In the genomic region with DNA sequence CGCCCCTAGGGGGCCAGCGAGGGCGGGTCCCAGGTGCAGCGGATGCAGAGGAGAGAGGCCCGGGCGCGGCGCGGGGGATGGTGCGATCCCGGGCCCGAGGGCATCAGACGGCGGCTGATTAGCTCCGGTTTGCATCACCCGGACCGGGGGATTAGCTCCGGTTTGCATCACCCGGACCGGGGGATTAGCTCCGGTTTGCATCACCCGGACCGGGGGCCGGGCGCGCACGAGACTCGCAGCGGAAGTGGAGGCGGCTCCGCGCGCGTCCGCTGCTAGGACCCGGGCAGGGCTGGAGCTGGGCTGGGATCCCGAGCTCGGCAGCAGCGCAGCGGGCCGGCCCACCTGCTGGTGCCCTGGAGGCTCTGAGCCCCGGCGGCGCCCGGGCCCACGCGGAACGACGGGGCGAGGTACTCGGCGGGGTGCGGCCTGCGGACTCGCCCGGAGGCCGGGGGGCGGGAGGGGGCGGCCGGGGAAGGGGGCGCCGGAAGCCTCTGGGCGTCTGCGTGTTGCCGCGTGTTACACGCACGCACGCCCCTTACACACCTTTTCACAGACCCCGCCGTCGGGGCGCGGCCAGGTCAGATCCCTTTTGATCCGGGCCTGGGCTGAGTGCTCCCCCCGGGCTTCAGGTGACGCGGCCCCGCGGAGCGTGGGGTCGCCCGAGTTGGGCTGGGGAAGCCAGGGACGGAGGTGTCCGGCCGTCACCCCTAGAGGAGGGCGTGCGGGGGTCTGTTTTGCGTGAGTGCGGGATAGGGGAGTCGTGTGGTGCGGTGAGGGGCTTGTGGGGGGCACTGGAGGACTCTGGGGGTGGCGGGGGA, we compare ENCODE assay signal across 1 cellular context.
TF ChIP-seq lines count a peak whose summit lies in the region.

No MANE protein-coding gene starts in this region.

TF ChIP-seq in K562, 482 proteins besides CTCF, POLR2A, EP300 and RAD21 (continued from another document and continues in another):
- TF ChIP-seq ZBTB1 (CRISPR knock-in tag; IDR thresholded peaks at IDR 0.05; ENCODE audit: borderline replicate concordance, low read depth), result no peak; the same call in 1 of the 2 replicates
- TF ChIP-seq BACH1 (tag; IDR thresholded peaks at IDR 0.05), result no peak
- TF ChIP-seq ZNF696 (CRISPR knock-in tag; conservative IDR thresholded peaks at IDR 0.05), result no peak
- peak; percentile 49 for TF ChIP-seq TAL1 (IDR thresholded peaks at IDR 0.05)
- TF ChIP-seq ZNF79 (CRISPR knock-in tag; IDR thresholded peaks at IDR 0.05; ENCODE audit: low read depth), result no peak
- TF ChIP-seq, protein P1, sequence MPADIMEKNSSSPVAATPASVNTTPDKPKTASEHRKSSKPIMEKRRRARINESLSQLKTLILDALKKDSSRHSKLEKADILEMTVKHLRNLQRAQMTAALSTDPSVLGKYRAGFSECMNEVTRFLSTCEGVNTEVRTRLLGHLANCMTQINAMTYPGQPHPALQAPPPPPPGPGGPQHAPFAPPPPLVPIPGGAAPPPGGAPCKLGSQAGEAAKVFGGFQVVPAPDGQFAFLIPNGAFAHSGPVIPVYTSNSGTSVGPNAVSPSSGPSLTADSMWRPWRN (IDR thresholded peaks at IDR 0.05; ENCODE audit: low read depth), result no peak
- no peak for TF ChIP-seq SIRT6 (IDR thresholded peaks at IDR 0.05; ENCODE audit: low read depth, low read length)
- TF ChIP-seq LARP7 (IDR thresholded peaks at IDR 0.05), result peak; percentile 52; the same call in 1 of the 2 replicates
- 0 out of 2 replicates have a peak, but pooled peaks have one; percentile 6 for TF ChIP-seq MECOM (CRISPR knock-in tag; IDR thresholded peaks at IDR 0.05)
- no peak for TF ChIP-seq XRCC5 (IDR thresholded peaks at IDR 0.05; ENCODE audit: low read depth, low read length)
- TF ChIP-seq PYGO2 (tag; IDR thresholded peaks at IDR 0.05), result no peak
- no peak for TF ChIP-seq RBM39 (optimal IDR thresholded peaks at IDR 0.05; ENCODE audit: low read depth, low read length)
- peak; percentile 93 for TF ChIP-seq BHLHE40 (IDR thresholded peaks at IDR 0.05; ENCODE audit: low read length)
- TF ChIP-seq KLF16 (IDR thresholded peaks at IDR 0.05), result peak; percentile 31; the same call in 1 of the 2 replicates
- TF ChIP-seq, protein P2, sequence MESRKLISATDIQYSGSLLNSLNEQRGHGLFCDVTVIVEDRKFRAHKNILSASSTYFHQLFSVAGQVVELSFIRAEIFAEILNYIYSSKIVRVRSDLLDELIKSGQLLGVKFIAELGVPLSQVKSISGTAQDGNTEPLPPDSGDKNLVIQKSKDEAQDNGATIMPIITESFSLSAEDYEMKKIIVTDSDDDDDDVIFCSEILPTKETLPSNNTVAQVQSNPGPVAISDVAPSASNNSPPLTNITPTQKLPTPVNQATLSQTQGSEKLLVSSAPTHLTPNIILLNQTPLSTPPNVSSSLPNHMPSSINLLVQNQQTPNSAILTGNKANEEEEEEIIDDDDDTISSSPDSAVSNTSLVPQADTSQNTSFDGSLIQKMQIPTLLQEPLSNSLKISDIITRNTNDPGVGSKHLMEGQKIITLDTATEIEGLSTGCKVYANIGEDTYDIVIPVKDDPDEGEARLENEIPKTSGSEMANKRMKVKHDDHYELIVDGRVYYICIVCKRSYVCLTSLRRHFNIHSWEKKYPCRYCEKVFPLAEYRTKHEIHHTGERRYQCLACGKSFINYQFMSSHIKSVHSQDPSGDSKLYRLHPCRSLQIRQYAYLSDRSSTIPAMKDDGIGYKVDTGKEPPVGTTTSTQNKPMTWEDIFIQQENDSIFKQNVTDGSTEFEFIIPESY (CRISPR knock-in tag; IDR thresholded peaks at IDR 0.05), result peak; percentile 72; the same call in 1 of the 2 replicates
- TF ChIP-seq, protein P3, sequence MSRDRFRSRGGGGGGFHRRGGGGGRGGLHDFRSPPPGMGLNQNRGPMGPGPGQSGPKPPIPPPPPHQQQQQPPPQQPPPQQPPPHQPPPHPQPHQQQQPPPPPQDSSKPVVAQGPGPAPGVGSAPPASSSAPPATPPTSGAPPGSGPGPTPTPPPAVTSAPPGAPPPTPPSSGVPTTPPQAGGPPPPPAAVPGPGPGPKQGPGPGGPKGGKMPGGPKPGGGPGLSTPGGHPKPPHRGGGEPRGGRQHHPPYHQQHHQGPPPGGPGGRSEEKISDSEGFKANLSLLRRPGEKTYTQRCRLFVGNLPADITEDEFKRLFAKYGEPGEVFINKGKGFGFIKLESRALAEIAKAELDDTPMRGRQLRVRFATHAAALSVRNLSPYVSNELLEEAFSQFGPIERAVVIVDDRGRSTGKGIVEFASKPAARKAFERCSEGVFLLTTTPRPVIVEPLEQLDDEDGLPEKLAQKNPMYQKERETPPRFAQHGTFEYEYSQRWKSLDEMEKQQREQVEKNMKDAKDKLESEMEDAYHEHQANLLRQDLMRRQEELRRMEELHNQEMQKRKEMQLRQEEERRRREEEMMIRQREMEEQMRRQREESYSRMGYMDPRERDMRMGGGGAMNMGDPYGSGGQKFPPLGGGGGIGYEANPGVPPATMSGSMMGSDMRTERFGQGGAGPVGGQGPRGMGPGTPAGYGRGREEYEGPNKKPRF (IDR thresholded peaks at IDR 0.05; ENCODE audit: low read depth, low read length), result no peak
- TF ChIP-seq NFE2L1 (tag; IDR thresholded peaks at IDR 0.05; ENCODE audit: borderline replicate concordance, low read depth), result no peak
- no peak for TF ChIP-seq FOXA1 (IDR thresholded peaks at IDR 0.05; ENCODE audit: borderline replicate concordance)
- TF ChIP-seq MTA1 (IDR thresholded peaks at IDR 0.05; ENCODE audit: borderline replicate concordance), result 0 out of 2 replicates have a peak, but pooled peaks have one; percentile 17
- no peak for TF ChIP-seq KAT8 (IDR thresholded peaks at IDR 0.05; ENCODE audit: low read depth)
- TF ChIP-seq, protein P4, sequence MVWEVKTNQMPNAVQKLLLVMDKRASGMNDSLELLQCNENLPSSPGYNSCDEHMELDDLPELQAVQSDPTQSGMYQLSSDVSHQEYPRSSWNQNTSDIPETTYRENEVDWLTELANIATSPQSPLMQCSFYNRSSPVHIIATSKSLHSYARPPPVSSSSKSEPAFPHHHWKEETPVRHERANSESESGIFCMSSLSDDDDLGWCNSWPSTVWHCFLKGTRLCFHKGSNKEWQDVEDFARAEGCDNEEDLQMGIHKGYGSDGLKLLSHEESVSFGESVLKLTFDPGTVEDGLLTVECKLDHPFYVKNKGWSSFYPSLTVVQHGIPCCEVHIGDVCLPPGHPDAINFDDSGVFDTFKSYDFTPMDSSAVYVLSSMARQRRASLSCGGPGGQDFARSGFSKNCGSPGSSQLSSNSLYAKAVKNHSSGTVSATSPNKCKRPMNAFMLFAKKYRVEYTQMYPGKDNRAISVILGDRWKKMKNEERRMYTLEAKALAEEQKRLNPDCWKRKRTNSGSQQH (CRISPR knock-in tag; IDR thresholded peaks at IDR 0.05), result no peak
- TF ChIP-seq ZNF780A (CRISPR knock-in tag; IDR thresholded peaks at IDR 0.05), result no peak
- TF ChIP-seq POLR3G (IDR thresholded peaks at IDR 0.05; ENCODE audit: extremely low read depth, insufficient read length, insufficient replicate concordance), result no peak
- TF ChIP-seq MYC (IDR thresholded peaks at IDR 0.05; ENCODE audit: low read depth, low read length), result peak; percentile 86
- TF ChIP-seq MYC (CRISPR knock-in tag; IDR thresholded peaks at IDR 0.05; ENCODE audit: borderline replicate concordance, low read depth), result no peak
- no peak for TF ChIP-seq ZNF785 (CRISPR knock-in tag; IDR thresholded peaks at IDR 0.05)
- no peak for TF ChIP-seq SMAD1 (IDR thresholded peaks at IDR 0.05; ENCODE audit: low read depth, low read length, partially characterized antibody)
- TF ChIP-seq, protein P5, sequence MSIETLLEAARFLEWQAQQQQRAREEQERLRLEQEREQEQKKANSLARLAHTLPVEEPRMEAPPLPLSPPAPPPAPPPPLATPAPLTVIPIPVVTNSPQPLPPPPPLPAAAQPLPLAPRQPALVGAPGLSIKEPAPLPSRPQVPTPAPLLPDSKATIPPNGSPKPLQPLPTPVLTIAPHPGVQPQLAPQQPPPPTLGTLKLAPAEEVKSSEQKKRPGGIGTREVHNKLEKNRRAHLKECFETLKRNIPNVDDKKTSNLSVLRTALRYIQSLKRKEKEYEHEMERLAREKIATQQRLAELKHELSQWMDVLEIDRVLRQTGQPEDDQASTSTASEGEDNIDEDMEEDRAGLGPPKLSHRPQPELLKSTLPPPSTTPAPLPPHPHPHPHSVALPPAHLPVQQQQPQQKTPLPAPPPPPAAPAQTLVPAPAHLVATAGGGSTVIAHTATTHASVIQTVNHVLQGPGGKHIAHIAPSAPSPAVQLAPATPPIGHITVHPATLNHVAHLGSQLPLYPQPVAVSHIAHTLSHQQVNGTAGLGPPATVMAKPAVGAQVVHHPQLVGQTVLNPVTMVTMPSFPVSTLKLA (conservative IDR thresholded peaks at IDR 0.05), result peak; percentile 63 to 82
- TF ChIP-seq, protein P6, sequence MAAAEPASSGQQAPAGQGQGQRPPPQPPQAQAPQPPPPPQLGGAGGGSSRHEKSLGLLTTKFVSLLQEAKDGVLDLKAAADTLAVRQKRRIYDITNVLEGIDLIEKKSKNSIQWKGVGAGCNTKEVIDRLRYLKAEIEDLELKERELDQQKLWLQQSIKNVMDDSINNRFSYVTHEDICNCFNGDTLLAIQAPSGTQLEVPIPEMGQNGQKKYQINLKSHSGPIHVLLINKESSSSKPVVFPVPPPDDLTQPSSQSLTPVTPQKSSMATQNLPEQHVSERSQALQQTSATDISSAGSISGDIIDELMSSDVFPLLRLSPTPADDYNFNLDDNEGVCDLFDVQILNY (CRISPR knock-in tag; IDR thresholded peaks at IDR 0.05), result no peak
- TF ChIP-seq, protein P7, sequence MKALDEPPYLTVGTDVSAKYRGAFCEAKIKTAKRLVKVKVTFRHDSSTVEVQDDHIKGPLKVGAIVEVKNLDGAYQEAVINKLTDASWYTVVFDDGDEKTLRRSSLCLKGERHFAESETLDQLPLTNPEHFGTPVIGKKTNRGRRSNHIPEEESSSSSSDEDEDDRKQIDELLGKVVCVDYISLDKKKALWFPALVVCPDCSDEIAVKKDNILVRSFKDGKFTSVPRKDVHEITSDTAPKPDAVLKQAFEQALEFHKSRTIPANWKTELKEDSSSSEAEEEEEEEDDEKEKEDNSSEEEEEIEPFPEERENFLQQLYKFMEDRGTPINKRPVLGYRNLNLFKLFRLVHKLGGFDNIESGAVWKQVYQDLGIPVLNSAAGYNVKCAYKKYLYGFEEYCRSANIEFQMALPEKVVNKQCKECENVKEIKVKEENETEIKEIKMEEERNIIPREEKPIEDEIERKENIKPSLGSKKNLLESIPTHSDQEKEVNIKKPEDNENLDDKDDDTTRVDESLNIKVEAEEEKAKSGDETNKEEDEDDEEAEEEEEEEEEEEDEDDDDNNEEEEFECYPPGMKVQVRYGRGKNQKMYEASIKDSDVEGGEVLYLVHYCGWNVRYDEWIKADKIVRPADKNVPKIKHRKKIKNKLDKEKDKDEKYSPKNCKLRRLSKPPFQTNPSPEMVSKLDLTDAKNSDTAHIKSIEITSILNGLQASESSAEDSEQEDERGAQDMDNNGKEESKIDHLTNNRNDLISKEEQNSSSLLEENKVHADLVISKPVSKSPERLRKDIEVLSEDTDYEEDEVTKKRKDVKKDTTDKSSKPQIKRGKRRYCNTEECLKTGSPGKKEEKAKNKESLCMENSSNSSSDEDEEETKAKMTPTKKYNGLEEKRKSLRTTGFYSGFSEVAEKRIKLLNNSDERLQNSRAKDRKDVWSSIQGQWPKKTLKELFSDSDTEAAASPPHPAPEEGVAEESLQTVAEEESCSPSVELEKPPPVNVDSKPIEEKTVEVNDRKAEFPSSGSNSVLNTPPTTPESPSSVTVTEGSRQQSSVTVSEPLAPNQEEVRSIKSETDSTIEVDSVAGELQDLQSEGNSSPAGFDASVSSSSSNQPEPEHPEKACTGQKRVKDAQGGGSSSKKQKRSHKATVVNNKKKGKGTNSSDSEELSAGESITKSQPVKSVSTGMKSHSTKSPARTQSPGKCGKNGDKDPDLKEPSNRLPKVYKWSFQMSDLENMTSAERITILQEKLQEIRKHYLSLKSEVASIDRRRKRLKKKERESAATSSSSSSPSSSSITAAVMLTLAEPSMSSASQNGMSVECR (CRISPR knock-in tag; IDR thresholded peaks at IDR 0.05), result peak; percentile 69; the same call in 1 of the 2 replicates
- TF ChIP-seq E2F3 (CRISPR knock-in tag; IDR thresholded peaks at IDR 0.05), result 0 out of 2 replicates have a peak, but pooled peaks have one; percentile 43
- 0 out of 2 replicates have a peak, but pooled peaks have one; percentile 52 for TF ChIP-seq FOXK1 (CRISPR knock-in tag; IDR thresholded peaks at IDR 0.05; ENCODE audit: borderline replicate concordance)
- TF ChIP-seq HNRNPLL (IDR thresholded peaks at IDR 0.05; ENCODE audit: low read depth, low read length, poor library complexity, severe bottlenecking), result no peak
- no peak for TF ChIP-seq ZNF583 (CRISPR knock-in tag; IDR thresholded peaks at IDR 0.05)
- TF ChIP-seq, protein P8, sequence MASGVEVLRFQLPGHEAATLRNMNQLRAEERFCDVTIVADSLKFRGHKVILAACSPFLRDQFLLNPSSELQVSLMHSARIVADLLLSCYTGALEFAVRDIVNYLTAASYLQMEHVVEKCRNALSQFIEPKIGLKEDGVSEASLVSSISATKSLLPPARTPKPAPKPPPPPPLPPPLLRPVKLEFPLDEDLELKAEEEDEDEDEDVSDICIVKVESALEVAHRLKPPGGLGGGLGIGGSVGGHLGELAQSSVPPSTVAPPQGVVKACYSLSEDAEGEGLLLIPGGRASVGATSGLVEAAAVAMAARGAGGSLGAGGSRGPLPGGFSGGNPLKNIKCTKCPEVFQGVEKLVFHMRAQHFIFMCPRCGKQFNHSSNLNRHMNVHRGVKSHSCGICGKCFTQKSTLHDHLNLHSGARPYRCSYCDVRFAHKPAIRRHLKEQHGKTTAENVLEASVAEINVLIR (CRISPR knock-in tag; IDR thresholded peaks at IDR 0.05), result no peak
- TF ChIP-seq, protein P9, sequence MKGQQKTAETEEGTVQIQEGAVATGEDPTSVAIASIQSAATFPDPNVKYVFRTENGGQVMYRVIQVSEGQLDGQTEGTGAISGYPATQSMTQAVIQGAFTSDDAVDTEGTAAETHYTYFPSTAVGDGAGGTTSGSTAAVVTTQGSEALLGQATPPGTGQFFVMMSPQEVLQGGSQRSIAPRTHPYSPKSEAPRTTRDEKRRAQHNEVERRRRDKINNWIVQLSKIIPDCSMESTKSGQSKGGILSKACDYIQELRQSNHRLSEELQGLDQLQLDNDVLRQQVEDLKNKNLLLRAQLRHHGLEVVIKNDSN (CRISPR knock-in tag; IDR thresholded peaks at IDR 0.05), result no peak; the same call in 1 of the 2 replicates
- TF ChIP-seq SMARCA5 (IDR thresholded peaks at IDR 0.05), result no peak
- no peak for TF ChIP-seq TCF7L2 (IDR thresholded peaks at IDR 0.05; ENCODE audit: low read depth, low read length)
- no peak for TF ChIP-seq TCFL5 (CRISPR knock-in tag; conservative IDR thresholded peaks at IDR 0.05)
- TF ChIP-seq RHOXF2B (CRISPR knock-in tag; conservative IDR thresholded peaks at IDR 0.05), result no peak
- TF ChIP-seq ZKSCAN3 (CRISPR knock-in tag; IDR thresholded peaks at IDR 0.05), result no peak
- TF ChIP-seq CEBPG (CRISPR knock-in tag; IDR thresholded peaks at IDR 0.05), result peak; percentile 100
- peak; percentile 98 to 100 for TF ChIP-seq CEBPG (tag; conservative IDR thresholded peaks at IDR 0.05 in 1 of 2, IDR thresholded peaks at IDR 0.05 in 1 of 2)
- no peak for TF ChIP-seq ZNF764 (CRISPR knock-in tag; IDR thresholded peaks at IDR 0.05; ENCODE audit: low read depth)
- TF ChIP-seq KLF1 (tag; IDR thresholded peaks at IDR 0.05), result peak; percentile 94
- TF ChIP-seq SLC30A9 (CRISPR knock-in tag; IDR thresholded peaks at IDR 0.05), result no peak
- TF ChIP-seq CAMTA2 (CRISPR knock-in tag; conservative IDR thresholded peaks at IDR 0.05), result no peak
- no peak for TF ChIP-seq HNRNPK (IDR thresholded peaks at IDR 0.05; ENCODE audit: low read depth, low read length, poor library complexity, severe bottlenecking)
- peak; percentile 88 for TF ChIP-seq ETS2 (tag; IDR thresholded peaks at IDR 0.05; ENCODE audit: borderline replicate concordance, poor library complexity, severe bottlenecking)
- no peak for TF ChIP-seq PPARD (CRISPR knock-in tag; IDR thresholded peaks at IDR 0.05)
- TF ChIP-seq KAT7 (CRISPR knock-in tag; IDR thresholded peaks at IDR 0.05; ENCODE audit: borderline replicate concordance), result no peak; the same call in 1 of the 2 replicates
- TF ChIP-seq CBX2 (IDR thresholded peaks at IDR 0.05; ENCODE audit: insufficient read depth, low read length, poor library complexity, severe bottlenecking), result no peak
